Comparison of ENCODE assay signal across 28 cellular contexts in genomic region chr1:78864175-78864574, GRCh38.
"Had no signal": no experiment of that assay in that cellular context is flagged by ENCODE, and none has a peak within 500 bp of the region (broad histone marks: within the 10 kb centered on the region; RNA-seq: fewer than 3 reads in every experiment).

No MANE protein-coding gene starts in this region.

- H3K9me3 ChIP-seq: colonic mucosa, esophagus muscularis mucosa, esophagus squamous epithelium, gastrocnemius medialis, gastroesophageal sphincter, heart left ventricle, heart right ventricle had no signal

- DNase-seq: colonic mucosa; cortex of kidney; dermis blood vessel endothelial cell; dorsolateral prefrontal cortex; effector CD4-positive, alpha-beta T cell; effector CD8-positive, alpha-beta T cell; effector memory CD4-positive, alpha-beta T cell; effector memory CD8-positive, alpha-beta T cell; endodermal cell; erythroblast; esophagus squamous epithelium; foreskin fibroblast; foreskin keratinocyte; foreskin melanocyte; gastrocnemius medialis; glutamatergic neuron; head of caudate nucleus; heart left ventricle; heart right ventricle had no signal

- H3K4me3 ChIP-seq: colonic mucosa, coronary artery, dorsolateral prefrontal cortex, esophagus muscularis mucosa, esophagus squamous epithelium, gastrocnemius medialis, gastroesophageal sphincter, heart left ventricle, heart right ventricle had no signal

- FAIRE-seq: colon, endometrium, endothelial cell of umbilical vein, frontal cortex had no signal

- H3K4me1 ChIP-seq: colonic mucosa, esophagus squamous epithelium, foreskin keratinocyte, gastrocnemius medialis, gastroesophageal sphincter, heart left ventricle, heart right ventricle had no signal

- H3K27ac ChIP-seq: colonic mucosa, coronary artery, dorsolateral prefrontal cortex, epithelial cell of prostate, esophagus muscularis mucosa, esophagus squamous epithelium, foreskin keratinocyte, gastrocnemius medialis, gastroesophageal sphincter, heart left ventricle, heart right ventricle had no signal

- H3K36me3 ChIP-seq: colonic mucosa, esophagus muscularis mucosa, esophagus squamous epithelium, gastrocnemius medialis, gastroesophageal sphincter, heart left ventricle, heart right ventricle had no signal

- ATAC-seq: effector memory CD8-positive, alpha-beta T cell; esophagus mucosa; foreskin keratinocyte; gastrocnemius medialis; gastroesophageal sphincter; heart left ventricle; heart right ventricle had no signal

- H3K27me3 ChIP-seq: colonic mucosa, dorsolateral prefrontal cortex, esophagus muscularis mucosa, esophagus squamous epithelium, foreskin keratinocyte, gastrocnemius medialis, gastroesophageal sphincter, heart left ventricle had no signal
